In genomic region chr18:3037423-3037915, GRCh38 we compare ENCODE assay signal across 8 cellular contexts. TPM values are rescaled to one million over a fixed set of nuclear protein-coding genes. Genes with fewer than 3 reads are reported as not detected.
DNase-seq lines count a peak whose midpoint lies in the region; ATAC-seq and TF ChIP-seq lines count a peak whose summit lies in the region.

No MANE protein-coding gene starts in this region.

- TF ChIP-seq CTCF in Panc1 (IDR thresholded peaks at IDR 0.05), result no peak
- TF ChIP-seq CTCF in esophagus muscularis mucosa (IDR thresholded peaks at IDR 0.05), result no peak

- in situ Hi-C loops in Panc1 (cut with HindIII; ENCODE audit: low pct_unique_long_range_greater_than_20kb, low sequenced_read_pairs), result no loop called here

- 49% methylated on average over 4 of the region's 4 CpGs for WGBS in esophagus muscularis mucosa

- BruUV-seq in Panc1 (replicated peaks; lab: Mats Ljungman, UMichigan), result no TSS peak

- H3K4me3 Mint-ChIP-seq in CD4-positive, alpha-beta memory T cell, result peak overlapping the region in 2 of 8 donors; percentile 29 to 39

- peaks cover 8% of the 10 kb centered on the region for H3K4me1 ChIP-seq in CD4-positive, alpha-beta memory T cell (ENCODE audit: insufficient read depth, low read length)
- H3K4me1 ChIP-seq in Panc1 (ENCODE audit: control insufficient read depth, insufficient read depth, low read length) (peaks cover 5% of the 10 kb centered on the region; the same call in 1 of the 2 replicates), esophagus muscularis mucosa (no peaks in the 10 kb centered on the region)

- H3K27ac Mint-ChIP-seq in CD4-positive, alpha-beta memory T cell, result peak overlapping the region in 6 of 7 donors; percentile 3 to 81 (median 42)

- no peaks in the 10 kb centered on the region for H3K9me3 Mint-ChIP-seq in CD4-positive, alpha-beta memory T cell

- POLR2A ChIA-PET in CD4-positive, alpha-beta memory T cell (lab: Charles Lee; ENCODE audit: partially characterized antibody), result interaction anchor here (1.2 to 2.5 kb wide), 7 partner anchors 16 to 34 kb away, joined by 3 to 22 read pairs (median 4); no protein-coding TSS in a partner anchor
- POLR2A ChIA-PET in Panc1 (lab: Charles Lee), result no interaction called here

- CTCF ChIA-PET in CD4-positive, alpha-beta memory T cell (lab: Charles Lee; ENCODE audit: partially characterized antibody), result interaction anchor here (0.6 to 2.5 kb wide), 5 partner anchors 25 to 270 kb away, joined by 3 to 24 read pairs (median 3); no protein-coding TSS in a partner anchor
- CTCF ChIA-PET in Panc1 (lab: Charles Lee), result interaction anchor here (0.6 kb wide), 1 partner anchor 192 kb away, joined by 5 read pairs; no protein-coding TSS in a partner anchor

- H3K27ac ChIP-seq in CD4-positive, alpha-beta memory T cell (ENCODE audit: low read depth, low read length), result no peak overlapping the region
- H3K27ac ChIP-seq in Panc1 (ENCODE audit: low read length) (peak overlapping the region; percentile 52; the same call in 1 of the 2 replicates), esophagus muscularis mucosa (replicated peaks in 1 of 4) (no peak overlapping the region)

- no peak for TF ChIP-seq POLR2A in esophagus muscularis mucosa (IDR thresholded peaks at IDR 0.05; ENCODE audit: low read depth)

- no peak overlapping the region for H3K4me3 ChIP-seq in CD4-positive, alpha-beta memory T cell (ENCODE audit: low read length in 2 of 2)
- H3K4me3 ChIP-seq in Panc1 (ENCODE audit: low read depth in 2 of 2, low read length in 2 of 2) (no peak overlapping the region), esophagus muscularis mucosa (no peak overlapping the region)

- H3K4me1 Mint-ChIP-seq in CD4-positive, alpha-beta memory T cell, result peaks cover 6 to 20% (median 9%) of the 10 kb centered on the region in 4 donors

- H3K27me3 Mint-ChIP-seq in CD4-positive, alpha-beta memory T cell, result no peaks in the 10 kb centered on the region

- DNase-seq in CD4-positive, alpha-beta memory T cell, result no peak
- DNase-seq in Panc1 (ENCODE audit: low read depth, low spot score) (peak; percentile 88), esophagus muscularis mucosa (ENCODE audit: extremely low spot score) (peak; percentile 62), pulmonary artery endothelial cell (ENCODE audit: low read depth, low spot score) (peak; percentile 29), NCI-H1930 (lab: John Stamatoyannopoulos, UW) (no peak), NCI-H1105 treated with DMSO at 0.1 percent for 48 hours (lab: John Stamatoyannopoulos, UW) (no peak)

- TF ChIP-seq EP300 in esophagus muscularis mucosa (IDR thresholded peaks at IDR 0.05), result no peak

- H3K9me3 ChIP-seq in CD4-positive, alpha-beta memory T cell (ENCODE audit: control insufficient read depth in 1 of 2, low read length in 2 of 2), result no peaks in the 10 kb centered on the region
- H3K9me3 ChIP-seq in Panc1 (ENCODE audit: control insufficient read depth, insufficient read depth, low read depth, low read length), result no peaks in the 10 kb centered on the region
- no peaks in the 10 kb centered on the region for H3K9me3 ChIP-seq in esophagus muscularis mucosa

- ATAC-seq in GM19035 (IDR thresholded peaks at IDR 0.05; ENCODE audit: unreplicated experiment) (peak; percentile 99), HG03108 (IDR thresholded peaks at IDR 0.05; ENCODE audit: unreplicated experiment) (peak; percentile 99), Panc1 (peak; percentile 91)

- H3K27me3 ChIP-seq in CD4-positive, alpha-beta memory T cell (ENCODE audit: insufficient read depth, low read length), result no peaks in the 10 kb centered on the region
- H3K27me3 ChIP-seq in Panc1 (ENCODE audit: control insufficient read depth, insufficient read depth, low read length) (no peaks in the 10 kb centered on the region), esophagus muscularis mucosa (no peaks in the 10 kb centered on the region)

- intact Hi-C loops in CD4-positive, alpha-beta memory T cell (cut with micrococcal nuclease), result loop anchor here (2.0 kb wide), 1 partner anchor 25 kb away; no protein-coding TSS in a partner anchor
- intact Hi-C loops in Panc1 (cut with micrococcal nuclease; ENCODE audit: unreplicated experiment) (no loop called here), esophagus muscularis mucosa (cut with DNase I) (no loop called here)

- H3K36me3 Mint-ChIP-seq in CD4-positive, alpha-beta memory T cell, result no peaks in the 10 kb centered on the region

- no peaks in the 10 kb centered on the region for H3K36me3 ChIP-seq in CD4-positive, alpha-beta memory T cell (ENCODE audit: insufficient read depth, low read length)
- H3K36me3 ChIP-seq in Panc1 (ENCODE audit: control insufficient read depth, insufficient read depth, low read length) (no peaks in the 10 kb centered on the region), esophagus muscularis mucosa (no peaks in the 10 kb centered on the region)

RNA-seq across cellular contexts. Expression of gene LPIN2, which starts 24.5 kb away (rescaled TPM):
- 100 to 1,000 TPM in 1 of 2 experiments, 10 to 100 TPM in 1; 95.4 to 103 TPM for total RNA-seq in CD4-positive, alpha-beta memory T cell
- 10 to 100 TPM; 53.6 to 96.5 TPM for polyA plus RNA-seq in CD4-positive, alpha-beta memory T cell
- total RNA-seq in Panc1 (2021; ENCODE audit: unreplicated experiment) (38.3 TPM), esophagus muscularis mucosa (10 to 100 TPM; 15.4 to 26.9 (median 24.8) TPM), pulmonary artery endothelial cell (19.0 and 27.5 TPM in 2 replicates)
- 18.8 TPM for polyA plus RNA-seq in Panc1 (2012; ENCODE audit: insufficient read length)

Comparison
In these comparisons a context has a peak if more than half of its experiments do, and no peak if none do; other contexts are left out.
1. DNase-seq: peak in Panc1 (single experiment), esophagus muscularis mucosa (single experiment) and pulmonary artery endothelial cell (single experiment); none in CD4-positive, alpha-beta memory T cell (0 of 5), NCI-H1930 (0 of 2) and NCI-H1105 treated with DMSO at 0.1 percent for 48 hours (single experiment).
2. Peak in every context shown above with its lines, with median percentiles within 50 percentile points of each other: ATAC-seq.